ENCODE assay signal across 1 cellular context in the genomic region with DNA sequence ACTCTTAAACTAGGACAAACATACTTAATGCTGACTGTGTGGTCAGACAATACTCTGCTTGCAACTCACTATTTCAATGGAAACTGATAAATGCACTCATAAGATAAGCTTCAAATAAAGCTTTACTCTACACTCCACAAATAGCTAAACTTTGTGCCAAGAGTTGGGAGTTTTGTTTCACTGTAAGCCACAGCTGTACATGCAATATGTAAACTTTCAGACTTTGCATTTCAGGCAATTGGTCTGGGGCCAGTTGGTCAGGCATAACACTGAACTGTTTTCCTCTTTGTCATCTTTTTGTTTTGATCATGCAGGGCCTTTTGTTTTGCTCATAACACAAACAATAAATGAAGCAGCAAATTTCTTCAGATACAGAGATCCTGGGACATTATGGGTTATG.
TF ChIP-seq lines count a peak whose summit lies in the region.

No MANE protein-coding gene starts in this region.

TF ChIP-seq in GM23338, 12 proteins besides CTCF, POLR2A, EP300 and RAD21 (continued from another document):
- no peak for TF ChIP-seq ZNF462 (CRISPR knock-in tag; IDR thresholded peaks at IDR 0.05)
- no peak for TF ChIP-seq JUNB (IDR thresholded peaks at IDR 0.05; ENCODE audit: unreplicated experiment)
- no peak for TF ChIP-seq NANOG (IDR thresholded peaks at IDR 0.05; ENCODE audit: borderline replicate concordance)
- TF ChIP-seq, protein P1, sequence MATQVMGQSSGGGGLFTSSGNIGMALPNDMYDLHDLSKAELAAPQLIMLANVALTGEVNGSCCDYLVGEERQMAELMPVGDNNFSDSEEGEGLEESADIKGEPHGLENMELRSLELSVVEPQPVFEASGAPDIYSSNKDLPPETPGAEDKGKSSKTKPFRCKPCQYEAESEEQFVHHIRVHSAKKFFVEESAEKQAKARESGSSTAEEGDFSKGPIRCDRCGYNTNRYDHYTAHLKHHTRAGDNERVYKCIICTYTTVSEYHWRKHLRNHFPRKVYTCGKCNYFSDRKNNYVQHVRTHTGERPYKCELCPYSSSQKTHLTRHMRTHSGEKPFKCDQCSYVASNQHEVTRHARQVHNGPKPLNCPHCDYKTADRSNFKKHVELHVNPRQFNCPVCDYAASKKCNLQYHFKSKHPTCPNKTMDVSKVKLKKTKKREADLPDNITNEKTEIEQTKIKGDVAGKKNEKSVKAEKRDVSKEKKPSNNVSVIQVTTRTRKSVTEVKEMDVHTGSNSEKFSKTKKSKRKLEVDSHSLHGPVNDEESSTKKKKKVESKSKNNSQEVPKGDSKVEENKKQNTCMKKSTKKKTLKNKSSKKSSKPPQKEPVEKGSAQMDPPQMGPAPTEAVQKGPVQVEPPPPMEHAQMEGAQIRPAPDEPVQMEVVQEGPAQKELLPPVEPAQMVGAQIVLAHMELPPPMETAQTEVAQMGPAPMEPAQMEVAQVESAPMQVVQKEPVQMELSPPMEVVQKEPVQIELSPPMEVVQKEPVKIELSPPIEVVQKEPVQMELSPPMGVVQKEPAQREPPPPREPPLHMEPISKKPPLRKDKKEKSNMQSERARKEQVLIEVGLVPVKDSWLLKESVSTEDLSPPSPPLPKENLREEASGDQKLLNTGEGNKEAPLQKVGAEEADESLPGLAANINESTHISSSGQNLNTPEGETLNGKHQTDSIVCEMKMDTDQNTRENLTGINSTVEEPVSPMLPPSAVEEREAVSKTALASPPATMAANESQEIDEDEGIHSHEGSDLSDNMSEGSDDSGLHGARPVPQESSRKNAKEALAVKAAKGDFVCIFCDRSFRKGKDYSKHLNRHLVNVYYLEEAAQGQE (IDR thresholded peaks at IDR 0.05; ENCODE audit: unreplicated experiment), result no peak
- TF ChIP-seq STAT1 (IDR thresholded peaks at IDR 0.05; ENCODE audit: unreplicated experiment), result no peak
